In the genomic region with DNA sequence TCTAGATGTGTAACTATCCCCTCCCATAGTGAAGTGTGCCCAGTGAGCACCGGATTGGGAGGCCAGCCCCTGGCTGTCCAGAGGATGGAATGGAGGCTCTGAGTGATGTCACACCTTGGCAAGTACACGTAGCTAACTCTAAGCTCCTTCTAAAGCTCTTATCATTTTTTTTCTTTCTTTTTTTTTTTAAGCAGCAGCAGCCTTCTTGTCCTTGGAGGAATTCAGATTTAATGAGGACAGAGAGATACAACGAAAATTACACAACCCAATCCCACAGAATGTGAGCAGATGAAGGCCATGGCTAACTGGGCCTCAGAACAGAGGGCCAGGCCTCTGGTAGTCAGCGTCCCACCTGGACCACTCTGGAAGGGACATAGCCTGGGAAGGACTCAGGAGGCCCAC, we compare ENCODE assay signal across 10 cellular contexts. TPM values are rescaled to one million over a fixed set of nuclear protein-coding genes. Genes with fewer than 3 reads are reported as not detected.
DNase-seq lines count a peak whose midpoint lies in the region; ATAC-seq and TF ChIP-seq lines count a peak whose summit lies in the region.
"Had no signal": no experiment of that assay in that cellular context is flagged by ENCODE, and none has a peak within 500 bp of the region (broad histone marks: within the 10 kb centered on the region; RNA-seq: fewer than 3 reads in every experiment).

No MANE protein-coding gene starts in this region.

- H3K36me3 Mint-ChIP-seq in activated B cell treated with CpG ODN at 0.5 μM for 24 hours (ENCODE audit: low read depth), result peaks cover 5% of the 10 kb centered on the region

- intact Hi-C loops in activated B cell treated with CpG ODN at 0.5 μM for 24 hours (cut with micrococcal nuclease) (loop anchor here (10.0 kb wide), 1 partner anchor 514 kb away; a partner anchor contains a TSS), left cardiac atrium (cut with DNase I) (loop anchor here in 1 of 2 donors (10.0 kb wide), 1 partner anchor 126 kb away; no protein-coding TSS in a partner anchor)

- no peaks in the 10 kb centered on the region for H3K27me3 Mint-ChIP-seq in activated B cell treated with CpG ODN at 0.5 μM for 24 hours

- CTCF ChIA-PET in activated B cell treated with CpG ODN at 0.5 μM for 24 hours (lab: Charles Lee), result interaction anchor here (1.2 to 1.3 kb wide), 2 partner anchors 86 to 100 kb away, joined by 3 to 4 read pairs; no protein-coding TSS in a partner anchor

- DNase-seq in AG20443 (ENCODE audit: low spot score), result peak; percentile 61
- no peak for DNase-seq in activated B cell treated with CpG ODN at 0.5 μM for 24 hours
- DNase-seq in left cardiac atrium, result peak; percentile 58
- DNase-seq in retinal pigment epithelial cell (ENCODE audit: low read depth), result peak; percentile 82
- no peak for DNase-seq in activated naive CD4-positive, alpha-beta T cell treated with Interleukin-2 at 50 U/mL for 16 hours
- no peak for DNase-seq in NCI-H524 (lab: John Stamatoyannopoulos, UW)
- no peak for DNase-seq in activated gamma-delta T cell (lab: John Stamatoyannopoulos, UW)
- DNase-seq: activated T-cell treated with anti-CD3 and anti-CD28 coated beads, Interleukin-2, amount 50 U/mL, for 1 hour had no signal

- TF ChIP-seq CTCF in activated B cell treated with CpG ODN at 0.5 μM for 24 hours (IDR thresholded peaks at IDR 0.05), result no peak
- TF ChIP-seq CTCF in retinal pigment epithelial cell (conservative IDR thresholded peaks at IDR 0.05; ENCODE audit: low read depth, low read length), result no peak

- no peak overlapping the region for H3K4me3 ChIP-seq in retinal pigment epithelial cell (ENCODE audit: low read length)

- ATAC-seq in activated B cell treated with CpG ODN at 0.5 μM for 24 hours (ENCODE audit: low read depth) (no peak), left cardiac atrium (peak; percentile 50 to 75), GM18868 (IDR thresholded peaks at IDR 0.05; ENCODE audit: unreplicated experiment) (no peak)
- ATAC-seq: HCT116 had no signal

- POLR2A ChIA-PET in activated B cell treated with CpG ODN at 0.5 μM for 24 hours (lab: Charles Lee), result interaction anchor here (1.2 to 1.9 kb wide), 4 partner anchors 9 to 100 kb away, joined by 3 to 11 read pairs (median 6); a partner anchor contains a TSS

- no peaks in the 10 kb centered on the region for H3K9me3 Mint-ChIP-seq in activated B cell treated with CpG ODN at 0.5 μM for 24 hours

- peaks cover 85% of the 10 kb centered on the region for H3K4me1 Mint-ChIP-seq in activated B cell treated with CpG ODN at 0.5 μM for 24 hours

- no peak overlapping the region for H3K4me3 Mint-ChIP-seq in activated B cell treated with CpG ODN at 0.5 μM for 24 hours

- H3K27ac Mint-ChIP-seq in activated B cell treated with CpG ODN at 0.5 μM for 24 hours, result peak overlapping the region; percentile 87

RNA-seq across cellular contexts. Expression of a gene that starts 11.3 kb away (rescaled TPM):
- 29.4 and 30.3 TPM in 2 replicates for total RNA-seq in activated B cell treated with CpG ODN at 0.5 μM for 24 hours
- 10 to 100 TPM; 51.4 to 66.9 TPM for total RNA-seq in left cardiac atrium

Comparison
In these comparisons a context has a peak if more than half of its experiments do, and no peak if none do; other contexts are left out.
1. DNase-seq: peak in AG20443 (single experiment), left cardiac atrium (single experiment) and retinal pigment epithelial cell (single experiment); none in activated B cell treated with CpG ODN at 0.5 μM for 24 hours (single experiment), activated naive CD4-positive, alpha-beta T cell treated with Interleukin-2 at 50 U/mL for 16 hours (single experiment), NCI-H524 (0 of 2) and activated gamma-delta T cell (single experiment).
2. ATAC-seq: peak in left cardiac atrium (2 of 2); none in activated B cell treated with CpG ODN at 0.5 μM for 24 hours (single experiment) and GM18868 (single experiment).